ENCODE assay signal across 13 cellular contexts in genomic region chr5:375336-375920, GRCh38. TPM values are rescaled to one million over a fixed set of nuclear protein-coding genes. Genes with fewer than 3 reads are reported as not detected.
A peak's percentile ranks its signal among the peaks of the same experiment; 100 is the strongest.
DNase-seq lines count a peak whose midpoint lies in the region; ATAC-seq and TF ChIP-seq lines count a peak whose summit lies in the region.
"Had no signal": no experiment of that assay in that cellular context is flagged by ENCODE, and none has a peak within 500 bp of the region (broad histone marks: within the 10 kb centered on the region; RNA-seq: fewer than 3 reads in every experiment).

No MANE protein-coding gene starts in this region.

- no peaks in the 10 kb centered on the region for H3K36me3 Mint-ChIP-seq in CD14-positive monocyte
- peaks cover 4% of the 10 kb centered on the region for H3K36me3 Mint-ChIP-seq in activated naive CD8-positive, alpha-beta T cell
- H3K36me3 Mint-ChIP-seq: CD8-positive, alpha-beta memory T cell had no signal

- peaks cover 21 to 58% (median 35%) of the 10 kb centered on the region in 3 donors for H3K27me3 Mint-ChIP-seq in CD14-positive monocyte (ENCODE audit: low read depth in 3 of 3)
- H3K27me3 Mint-ChIP-seq in activated naive CD8-positive, alpha-beta T cell: no peaks in the 10 kb centered on the region

- no peak overlapping the region for H3K27ac ChIP-seq in HCT116 (ENCODE audit: low read depth, low read length)

- no peak overlapping the region for H2AFZ ChIP-seq in HCT116 (ENCODE audit: low read depth, low read length, poor library complexity, severe bottlenecking)

- peak overlapping the region; percentile 85; the same call in 1 of the 2 replicates for H3K4me2 ChIP-seq in HCT116 (ENCODE audit: low read length)

- no peaks in the 10 kb centered on the region for H3K9me3 Mint-ChIP-seq in CD14-positive monocyte
- no peaks in the 10 kb centered on the region for H3K9me3 Mint-ChIP-seq in activated naive CD8-positive, alpha-beta T cell (ENCODE audit: low read depth)
- H3K9me3 Mint-ChIP-seq: CD8-positive, alpha-beta memory T cell had no signal

- H3K27ac Mint-ChIP-seq in CD14-positive monocyte: peak overlapping the region in 1 of 7 donors; percentile 82
- peak overlapping the region; percentile 99 for H3K27ac Mint-ChIP-seq in activated naive CD8-positive, alpha-beta T cell

- H3K9ac ChIP-seq in HCT116 (ENCODE audit: low read length): 0 out of 2 replicates have a peak overlapping the region, but pooled peaks have one; percentile 73

- TF ChIP-seq POLR2A in HCT116 (IDR thresholded peaks at IDR 0.05; ENCODE audit: borderline replicate concordance, extremely low read depth, insufficient read depth, insufficient read length): no peak

- no peaks in the 10 kb centered on the region for H3K36me3 ChIP-seq in HCT116 (ENCODE audit: control insufficient read depth in 1 of 2, insufficient read depth in 2 of 2, low read length in 2 of 2)

- H3K79me2 ChIP-seq in HCT116 (ENCODE audit: insufficient read depth, low read length): no peaks in the 10 kb centered on the region; the same call in 1 of the 2 replicates

- H3K4me3 ChIP-seq in HCT116 (replicated peaks in 1 of 2; ENCODE audit: low read depth in 1 of 2, low read length in 2 of 2) (no peak overlapping the region), foreskin fibroblast (ENCODE audit: low read depth in 1 of 2, low read length in 2 of 2) (no peak overlapping the region)
- H3K4me3 ChIP-seq: skin epidermis had no signal

- H3K4me1 Mint-ChIP-seq in CD14-positive monocyte: no peaks in the 10 kb centered on the region
- peaks cover 63% of the 10 kb centered on the region for H3K4me1 Mint-ChIP-seq in activated naive CD8-positive, alpha-beta T cell (ENCODE audit: low read depth)

- peak overlapping the region in 1 of 2 donors; percentile 53 for H3K4me3 Mint-ChIP-seq in CD14-positive monocyte
- no peak overlapping the region for H3K4me3 Mint-ChIP-seq in activated naive CD8-positive, alpha-beta T cell

- RAD21 ChIA-PET in HCT116 (lab: Charles Lee; ENCODE audit: low non-redundant PET in 1 of 2, low total read pairs in 2 of 2, uncharacterized antibody in 2 of 2, unreplicated experiment in 2 of 2): no interaction called here

- CTCF ChIA-PET in HCT116 (lab: Charles Lee): no interaction called here

- ATAC-seq in HCT116 (no peak), GM21423 (IDR thresholded peaks at IDR 0.05; ENCODE audit: unreplicated experiment) (no peak)

- TF ChIP-seq CTCF in CD14-positive monocyte (IDR thresholded peaks at IDR 0.05) (no peak), HCT116 (IDR thresholded peaks at IDR 0.05 in 2 of 3, conservative IDR thresholded peaks at IDR 0.05 in 1 of 3; ENCODE audit: borderline replicate concordance in 1 of 3, insufficient read depth in 1 of 3, low read depth in 2 of 3, low read length in 2 of 3) (no peak), foreskin fibroblast (IDR thresholded peaks at IDR 0.05; ENCODE audit: low read depth, low read length) (no peak)

- no peaks in the 10 kb centered on the region for H3K27me3 ChIP-seq in HCT116 (ENCODE audit: insufficient read depth, low read length)

- DNase-seq in CD14-positive monocyte (ENCODE audit: low spot score) (peak; percentile 25), HCT116 (ENCODE audit: low read depth, low spot score) (no peak), mucosa of gallbladder (ENCODE audit: low spot score) (peak; percentile 8), A172 (ENCODE audit: low spot score) (no peak), foreskin fibroblast (no peak)
- DNase-seq in central memory CD4-positive, alpha-beta T cell: no peak
- DNase-seq: CD8-positive, alpha-beta memory T cell; HCEC 1CT; KG1; NCI-H2171 had no signal

- no peaks in the 10 kb centered on the region for H3K9me3 ChIP-seq in HCT116 (ENCODE audit: control insufficient read depth in 1 of 2, insufficient read depth in 1 of 2, low read depth in 1 of 2, low read length in 2 of 2)

- no TSS peak for BruUV-seq in HCT116 (replicated peaks; lab: Mats Ljungman, UMichigan)

- no peak for TF ChIP-seq RAD21 in HCT116 (IDR thresholded peaks at IDR 0.05; ENCODE audit: low read depth)

- POLR2A ChIA-PET in HCT116 (lab: Charles Lee): no interaction called here

- H4K20me1 ChIP-seq in HCT116 (ENCODE audit: insufficient read depth): no peaks in the 10 kb centered on the region

- intact Hi-C loops in CD14-positive monocyte (cut with micrococcal nuclease) (no loop called here), HCT116 (cut with micrococcal nuclease) (no loop called here)

- no peaks in the 10 kb centered on the region for H3K9me2 ChIP-seq in HCT116 (ENCODE audit: insufficient read depth)

- peaks cover 16 to 72% of the 10 kb centered on the region in 2 experiments for H3K4me1 ChIP-seq in HCT116 (ENCODE audit: control insufficient read depth in 1 of 2, insufficient read depth in 2 of 2, low read length in 2 of 2)

TF ChIP-seq in HCT116, 20 proteins besides CTCF, POLR2A, EP300 and RAD21:
- no peak for TF ChIP-seq CEBPB (IDR thresholded peaks at IDR 0.05; ENCODE audit: low read depth)
TF ChIP-seq in HCT116: peak in this region for 0.

RNA-seq across cellular contexts. Expression of gene AHRR, which starts 53.9 kb away (rescaled TPM):
- polyA plus RNA-seq in CD14-positive monocyte: under 1 TPM in 1 of 2 donors, not detected in 1; 0.15 TPM
- 12.7 TPM for total RNA-seq in HCT116 (2021; ENCODE audit: unreplicated experiment)
- polyA plus RNA-seq in HCT116 (2012): 2.5 and 3.2 TPM in 2 replicates
- 3.5 TPM for total RNA-seq in mucosa of gallbladder
- 1.2 and 1.4 TPM in 2 replicates for total RNA-seq in A172 (2014; rRNA removed; shearing (Covaris generic))
- polyA plus RNA-seq: CD8-positive, alpha-beta memory T cell had no signal

Comparison
In these comparisons a context has a peak if more than half of its experiments do, and no peak if none do; other contexts are left out.
1. DNase-seq: peak in CD14-positive monocyte (single experiment) and mucosa of gallbladder (single experiment); none in HCT116 (single experiment), A172 (single experiment), foreskin fibroblast (0 of 2) and central memory CD4-positive, alpha-beta T cell (single experiment).